8 cellular contexts compared by ENCODE assay signal in genomic region chr11:117097567-117098268, GRCh38. TPM values are rescaled to one million over a fixed set of nuclear protein-coding genes. Genes with fewer than 3 reads are reported as not detected.
DNase-seq lines count a peak whose midpoint lies in the region; ATAC-seq and TF ChIP-seq lines count a peak whose summit lies in the region.

No MANE protein-coding gene starts in this region.

- TF ChIP-seq POLR2A in gastrocnemius medialis (IDR thresholded peaks at IDR 0.05): no peak

- H3K4me3 ChIP-seq in astrocyte of the cerebellum (ENCODE audit: low read depth, low read length): peak overlapping the region; percentile 90
- peak overlapping the region; percentile 80 for H3K4me3 ChIP-seq in iPS-15b (ENCODE audit: low read depth, low read length)
- H3K4me3 ChIP-seq in gastrocnemius medialis: peak overlapping the region; percentile 75 to 99 (median 88)

- in situ Hi-C loops in ACHN (cut with HindIII; ENCODE audit: low pct_ligation_motif_present, low pct_unique_long_range_greater_than_20kb, low sequenced_read_pairs): no loop called here
- in situ Hi-C loops in astrocyte of the cerebellum (cut with HindIII; ENCODE audit: low sequenced_read_pairs): loop anchor here (25.0 kb wide), 1 partner anchor 210 kb away; no protein-coding TSS in a partner anchor
- in situ Hi-C loops in gastrocnemius medialis (cut with MboI; ENCODE audit: low sequenced_read_pairs in 4 of 4): no loop called here

- DNase-seq in ACHN (peak; percentile 39), RKO (ENCODE audit: low spot score) (peak; percentile 34), astrocyte of the cerebellum (ENCODE audit: low read depth) (no peak), gastrocnemius medialis (peak in 1 of 2 donors; percentile 25), cerebellar nuclear complex (lab: John Stamatoyannopoulos, UW) (no peak)

- H3K4me1 ChIP-seq in iPS-15b (ENCODE audit: control insufficient read depth, insufficient read depth, low read length) (peaks cover 21% of the 10 kb centered on the region), gastrocnemius medialis (peaks cover 46 to 49% of the 10 kb centered on the region in 2 donors)

- intact Hi-C loops in gastrocnemius medialis (cut with DNase I; ENCODE audit: low total_unique reads): loop anchor here (1.0 to 5.0 kb wide), 8 partner anchors 47 to 325 kb away; partner anchors contain the start of genes BUD13, PAFAH1B2, SIDT2 and ZPR1

- peak; percentile 18 for ATAC-seq in GM18520 (IDR thresholded peaks at IDR 0.05; ENCODE audit: unreplicated experiment)
- peak; percentile 26 for ATAC-seq in HG03045 (IDR thresholded peaks at IDR 0.05; ENCODE audit: unreplicated experiment)
- ATAC-seq in gastrocnemius medialis: peak; percentile 55 to 56

- peak overlapping the region; percentile 68 for H3K9ac ChIP-seq in iPS-15b (ENCODE audit: low read depth, low read length)

- no peak for TF ChIP-seq CTCF in astrocyte of the cerebellum (IDR thresholded peaks at IDR 0.05; ENCODE audit: low read depth, low read length, missing control alignments)
- TF ChIP-seq CTCF in gastrocnemius medialis (IDR thresholded peaks at IDR 0.05 in 4 of 5, conservative IDR thresholded peaks at IDR 0.05 in 1 of 5): no peak

- H3K9me3 ChIP-seq in iPS-15b (ENCODE audit: control insufficient read depth, insufficient read depth, low read length) (no peaks in the 10 kb centered on the region), gastrocnemius medialis (no peaks in the 10 kb centered on the region)

- H3K36me3 ChIP-seq in iPS-15b (ENCODE audit: control insufficient read depth, insufficient read depth, low read length) (no peaks in the 10 kb centered on the region), gastrocnemius medialis (no peaks in the 10 kb centered on the region)

- peak overlapping the region; percentile 87 to 97 (median 90) for H3K27ac ChIP-seq in gastrocnemius medialis

- no peaks in the 10 kb centered on the region for H3K27me3 ChIP-seq in iPS-15b (ENCODE audit: control insufficient read depth, insufficient read depth, low read length)
- H3K27me3 ChIP-seq in gastrocnemius medialis: no peaks in the 10 kb centered on the region

RNA-seq across cellular contexts. Expression of gene SIK3, which starts 0.5 kb away (rescaled TPM):
- 10 to 100 TPM; 34.4 to 42.4 (median 37.2) TPM for total RNA-seq in gastrocnemius medialis

RNA-seq across cellular contexts. Expression of gene PAFAH1B2, which starts 46.4 kb away (rescaled TPM):
- 10 to 100 TPM; 25.8 to 52.3 (median 35.2) TPM for total RNA-seq in gastrocnemius medialis

Comparison
In these comparisons a context has a peak if more than half of its experiments do, and no peak if none do; other contexts are left out.
1. DNase-seq: peak in ACHN (single experiment) and RKO (single experiment); none in astrocyte of the cerebellum (single experiment) and cerebellar nuclear complex (0 of 2).
2. Peak in every context shown above with its lines, with median percentiles within 50 percentile points of each other: ATAC-seq and H3K4me3 ChIP-seq.